In genomic region chr1:54350360-54350759, GRCh38 we compare ENCODE assay signal across 21 cellular contexts. TPM values are rescaled to one million over a fixed set of nuclear protein-coding genes. Genes with fewer than 3 reads are reported as not detected.
DNase-seq lines count a peak whose midpoint lies in the region; ATAC-seq, FAIRE-seq and TF ChIP-seq lines count a peak whose summit lies in the region.
"Had no signal": no experiment of that assay in that cellular context is flagged by ENCODE, and none has a peak within 500 bp of the region (broad histone marks: within the 10 kb centered on the region; RNA-seq: fewer than 3 reads in every experiment).

No MANE protein-coding gene starts in this region.

- DNase-seq in D721Med (ENCODE audit: insufficient read length, low spot score): peak; percentile 49
- peak; percentile 48 to 60 for DNase-seq in NOMO-1 (lab: John Stamatoyannopoulos, UW; ENCODE audit: unreplicated experiment in 2 of 2)
- no peak for DNase-seq in esophagus muscularis mucosa (ENCODE audit: extremely low spot score)
- DNase-seq in sigmoid colon: no peak
- no peak for DNase-seq in NCI-H2029 treated with DMSO at 0.1 percent for 48 hours (lab: John Stamatoyannopoulos, UW)
- no peak for DNase-seq in substantia nigra (lab: John Stamatoyannopoulos, UW)
- DNase-seq: activated CD8-positive, alpha-beta memory T cell treated with anti-CD3 and anti-CD28 coated beads, Interleukin-2, amount 50 U/mL, for 48 hours; activated naive CD4-positive, alpha-beta T cell treated with anti-CD3 and anti-CD28 coated beads, Interleukin-2, amount 50 U/mL, for 16 hours; DMS153; effector CD8-positive, alpha-beta T cell; left cardiac atrium; MG63; NCI-H774; Right ventricle myocardium superior; spleen; stimulated activated naive B cell treated with anti-CD40 and anti-IgM and Interleukin-4, amounts not matched to agents 10 μg/mL and 1 μg/mL and 100 μg/mL, for 72 hours; T-helper 2 cell had no signal

- H3K36me3 ChIP-seq in esophagus muscularis mucosa (no peaks in the 10 kb centered on the region), sigmoid colon (no peaks in the 10 kb centered on the region)
- H3K36me3 ChIP-seq: MG63 had no signal

- H3K4me3 ChIP-seq in esophagus muscularis mucosa (no peak overlapping the region), sigmoid colon (no peak overlapping the region)
- H3K4me3 ChIP-seq: MG63, spleen had no signal

- FAIRE-seq in D721Med (lab: Jason Lieb, UNC): peak; percentile 61
- FAIRE-seq: urothelium cell line had no signal

- no peak for TF ChIP-seq POLR2A in esophagus muscularis mucosa (IDR thresholded peaks at IDR 0.05; ENCODE audit: low read depth)
- TF ChIP-seq POLR2A in sigmoid colon (IDR thresholded peaks at IDR 0.05): no peak

- ATAC-seq in HG02870 (IDR thresholded peaks at IDR 0.05; ENCODE audit: unreplicated experiment) (no peak), HG03378 (IDR thresholded peaks at IDR 0.05; ENCODE audit: unreplicated experiment) (no peak)
- ATAC-seq: left cardiac atrium; stimulated activated naive B cell treated with anti-CD40 and anti-IgM and Interleukin-4, amounts not matched to agents 10 μg/mL and 1 μg/mL and 100 μg/mL, for 72 hours had no signal

- WGBS in esophagus muscularis mucosa: 52% methylated on average over 5 of the region's 5 CpGs
- 56 to 58% methylated on average over 5 of the region's 5 CpGs for WGBS in sigmoid colon, 2 donors

- no peak for TF ChIP-seq CTCF in D721Med (IDR thresholded peaks at IDR 0.05; ENCODE audit: insufficient read depth, missing control alignments)
- TF ChIP-seq CTCF in esophagus muscularis mucosa (IDR thresholded peaks at IDR 0.05): no peak
- TF ChIP-seq CTCF in sigmoid colon (IDR thresholded peaks at IDR 0.05): no peak

- H3K27ac ChIP-seq in esophagus muscularis mucosa (replicated peaks in 1 of 4) (peak overlapping the region in 3 of 4 donors; percentile 17 to 60 (median 25)), sigmoid colon (peak overlapping the region in 3 of 4 donors; percentile 66 to 70 (median 69)), substantia nigra (ENCODE audit: low read depth, low read length, poor library complexity, severe bottlenecking) (no peak overlapping the region)
- H3K27ac ChIP-seq: parathyroid adenoma had no signal

- TF ChIP-seq EP300 in esophagus muscularis mucosa (IDR thresholded peaks at IDR 0.05) (no peak), sigmoid colon (IDR thresholded peaks at IDR 0.05) (no peak)

- peaks cover 13 to 61% (median 50%) of the 10 kb centered on the region in 4 donors for H3K4me1 ChIP-seq in esophagus muscularis mucosa
- H3K4me1 ChIP-seq in sigmoid colon: peaks cover 0 to 60% (median 49%) of the 10 kb centered on the region in 4 donors
- H3K4me1 ChIP-seq: parathyroid adenoma had no signal

- H3K9me3 ChIP-seq in esophagus muscularis mucosa: no peaks in the 10 kb centered on the region
- H3K9me3 ChIP-seq in sigmoid colon: no peaks in the 10 kb centered on the region
- H3K9me3 ChIP-seq: MG63, spleen had no signal

- intact Hi-C loops in esophagus muscularis mucosa (cut with DNase I): no loop called here
- intact Hi-C loops in sigmoid colon (cut with DNase I): loop anchor here (5.0 kb wide), 1 partner anchor 88 kb away; no protein-coding TSS in a partner anchor

- H3K27me3 ChIP-seq in esophagus muscularis mucosa (no peaks in the 10 kb centered on the region), sigmoid colon (no peaks in the 10 kb centered on the region)
- H3K27me3 ChIP-seq: MG63, spleen had no signal

RNA-seq across cellular contexts. Expression of gene SSBP3, which starts 55.8 kb away (rescaled TPM):
- total RNA-seq in esophagus muscularis mucosa: 10 to 100 TPM; 32.8 to 63.4 (median 47.4) TPM
- total RNA-seq in sigmoid colon: 10 to 100 TPM; 27.4 to 38.5 (median 34.8) TPM
- polyA plus RNA-seq in sigmoid colon: 10 to 100 TPM; 40.1 to 62.5 (median 41.8) TPM

Comparison
In these comparisons a context has a peak if more than half of its experiments do, and no peak if none do; other contexts are left out.
1. DNase-seq: peak in D721Med (single experiment) and NOMO-1 (2 of 2); none in esophagus muscularis mucosa (single experiment), sigmoid colon (single experiment), NCI-H2029 treated with DMSO at 0.1 percent for 48 hours (single experiment) and substantia nigra (0 of 49).